In the genomic region with DNA sequence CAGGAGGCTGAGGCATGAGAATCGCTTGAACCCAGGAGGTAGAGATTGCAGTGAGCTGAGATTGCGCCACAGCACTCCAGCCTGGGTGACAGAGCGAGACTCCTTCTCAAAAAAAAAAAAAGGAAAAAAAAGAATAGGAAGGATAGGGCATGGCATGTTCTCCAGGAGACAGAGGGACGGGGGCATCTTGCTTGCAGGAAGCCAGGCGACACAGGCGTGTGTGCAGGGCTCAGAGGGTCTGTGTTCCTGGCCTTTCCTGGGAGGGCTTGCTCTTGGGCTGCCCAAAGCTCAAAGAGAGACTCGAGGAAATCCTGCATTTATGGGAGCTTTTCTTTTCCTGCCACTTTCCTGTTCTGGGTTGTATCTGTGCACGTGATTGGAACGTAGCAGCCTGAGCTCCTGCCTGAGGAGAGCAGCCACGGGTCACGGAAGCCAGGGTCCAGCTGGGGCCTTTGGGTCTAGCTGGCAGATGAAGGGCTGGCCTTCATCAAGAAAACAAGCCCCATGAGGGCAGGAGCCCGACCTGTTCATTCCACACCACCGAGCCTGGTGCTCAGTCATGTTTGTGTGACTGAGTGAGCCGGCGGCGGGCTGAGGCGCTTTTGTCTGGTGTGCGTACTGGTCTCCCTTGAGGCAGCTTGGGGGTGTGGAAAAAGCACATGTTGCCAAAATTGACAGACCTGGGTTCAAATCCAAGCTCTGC, we compare ENCODE assay signal across 1 cellular context.
TF ChIP-seq lines count a peak whose summit lies in the region.

No MANE protein-coding gene starts in this region.

TF ChIP-seq in SK-N-SH, 30 proteins besides CTCF, POLR2A, EP300 and RAD21 (continued from another document):
- no peak for TF ChIP-seq ZBTB33 (IDR thresholded peaks at IDR 0.05; ENCODE audit: borderline replicate concordance, low read depth)
- no peak for TF ChIP-seq NFIC (IDR thresholded peaks at IDR 0.05; ENCODE audit: borderline replicate concordance)
- no peak for TF ChIP-seq FOXJ3 (CRISPR knock-in tag; IDR thresholded peaks at IDR 0.05)
- TF ChIP-seq, protein P1, sequence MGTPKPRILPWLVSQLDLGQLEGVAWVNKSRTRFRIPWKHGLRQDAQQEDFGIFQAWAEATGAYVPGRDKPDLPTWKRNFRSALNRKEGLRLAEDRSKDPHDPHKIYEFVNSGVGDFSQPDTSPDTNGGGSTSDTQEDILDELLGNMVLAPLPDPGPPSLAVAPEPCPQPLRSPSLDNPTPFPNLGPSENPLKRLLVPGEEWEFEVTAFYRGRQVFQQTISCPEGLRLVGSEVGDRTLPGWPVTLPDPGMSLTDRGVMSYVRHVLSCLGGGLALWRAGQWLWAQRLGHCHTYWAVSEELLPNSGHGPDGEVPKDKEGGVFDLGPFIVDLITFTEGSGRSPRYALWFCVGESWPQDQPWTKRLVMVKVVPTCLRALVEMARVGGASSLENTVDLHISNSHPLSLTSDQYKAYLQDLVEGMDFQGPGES (IDR thresholded peaks at IDR 0.05; ENCODE audit: low read depth, low read length) = no peak
- TF ChIP-seq FOSL2 (IDR thresholded peaks at IDR 0.05; ENCODE audit: borderline replicate concordance, low read depth) = no peak
- TF ChIP-seq POLR2AphosphoS5 (IDR thresholded peaks at IDR 0.05; ENCODE audit: low read depth, low read length) = no peak
- TF ChIP-seq, protein P2, sequence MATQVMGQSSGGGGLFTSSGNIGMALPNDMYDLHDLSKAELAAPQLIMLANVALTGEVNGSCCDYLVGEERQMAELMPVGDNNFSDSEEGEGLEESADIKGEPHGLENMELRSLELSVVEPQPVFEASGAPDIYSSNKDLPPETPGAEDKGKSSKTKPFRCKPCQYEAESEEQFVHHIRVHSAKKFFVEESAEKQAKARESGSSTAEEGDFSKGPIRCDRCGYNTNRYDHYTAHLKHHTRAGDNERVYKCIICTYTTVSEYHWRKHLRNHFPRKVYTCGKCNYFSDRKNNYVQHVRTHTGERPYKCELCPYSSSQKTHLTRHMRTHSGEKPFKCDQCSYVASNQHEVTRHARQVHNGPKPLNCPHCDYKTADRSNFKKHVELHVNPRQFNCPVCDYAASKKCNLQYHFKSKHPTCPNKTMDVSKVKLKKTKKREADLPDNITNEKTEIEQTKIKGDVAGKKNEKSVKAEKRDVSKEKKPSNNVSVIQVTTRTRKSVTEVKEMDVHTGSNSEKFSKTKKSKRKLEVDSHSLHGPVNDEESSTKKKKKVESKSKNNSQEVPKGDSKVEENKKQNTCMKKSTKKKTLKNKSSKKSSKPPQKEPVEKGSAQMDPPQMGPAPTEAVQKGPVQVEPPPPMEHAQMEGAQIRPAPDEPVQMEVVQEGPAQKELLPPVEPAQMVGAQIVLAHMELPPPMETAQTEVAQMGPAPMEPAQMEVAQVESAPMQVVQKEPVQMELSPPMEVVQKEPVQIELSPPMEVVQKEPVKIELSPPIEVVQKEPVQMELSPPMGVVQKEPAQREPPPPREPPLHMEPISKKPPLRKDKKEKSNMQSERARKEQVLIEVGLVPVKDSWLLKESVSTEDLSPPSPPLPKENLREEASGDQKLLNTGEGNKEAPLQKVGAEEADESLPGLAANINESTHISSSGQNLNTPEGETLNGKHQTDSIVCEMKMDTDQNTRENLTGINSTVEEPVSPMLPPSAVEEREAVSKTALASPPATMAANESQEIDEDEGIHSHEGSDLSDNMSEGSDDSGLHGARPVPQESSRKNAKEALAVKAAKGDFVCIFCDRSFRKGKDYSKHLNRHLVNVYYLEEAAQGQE (IDR thresholded peaks at IDR 0.05; ENCODE audit: low read depth, low read length) = no peak
